In the genomic region with DNA sequence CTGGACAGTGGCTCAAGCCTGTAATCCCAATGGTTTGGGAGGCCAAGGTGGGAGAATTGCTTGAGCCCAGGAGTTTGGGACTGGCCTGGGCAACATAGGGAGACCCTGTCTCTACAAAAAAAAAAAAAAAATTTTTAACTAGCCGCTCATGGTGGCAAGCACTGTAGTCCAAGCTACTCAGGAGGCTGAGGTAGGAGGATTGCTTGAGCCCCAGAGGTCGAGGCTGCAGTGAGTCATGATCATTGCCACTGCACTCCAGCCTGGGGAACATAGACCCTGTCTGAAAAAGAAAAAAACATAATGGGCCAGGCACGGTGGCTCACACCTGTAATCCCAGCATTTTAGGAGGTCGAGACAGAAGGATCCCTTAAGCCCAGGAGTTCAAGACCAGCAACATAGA, we compare ENCODE assay signal across 16 cellular contexts. TPM values are rescaled to one million over a fixed set of nuclear protein-coding genes. Genes with fewer than 3 reads are reported as not detected.
A peak's percentile ranks its signal among the peaks of the same experiment; 100 is the strongest.
DNase-seq lines count a peak whose midpoint lies in the region; ATAC-seq and TF ChIP-seq lines count a peak whose summit lies in the region.
"Had no signal": no experiment of that assay in that cellular context is flagged by ENCODE, and none has a peak within 500 bp of the region (broad histone marks: within the 10 kb centered on the region; RNA-seq: fewer than 3 reads in every experiment).

No MANE protein-coding gene starts in this region.

- peaks cover 18% of the 10 kb centered on the region for H3K36me3 Mint-ChIP-seq in glutamatergic neuron (ENCODE audit: unreplicated experiment)
- no peaks in the 10 kb centered on the region for H3K36me3 Mint-ChIP-seq in CD14-positive monocyte

- peaks cover 4% of the 10 kb centered on the region for H3K9me3 Mint-ChIP-seq in glutamatergic neuron (ENCODE audit: unreplicated experiment)
- peaks cover 13 to 27% (median 20%) of the 10 kb centered on the region in 7 donors for H3K9me3 Mint-ChIP-seq in CD14-positive monocyte

- no peak overlapping the region for H3K27ac ChIP-seq in right atrium auricular region
- peak overlapping the region; percentile 71 for H3K27ac ChIP-seq in WERI-Rb-1

- ATAC-seq in Right ventricle myocardium inferior, result no peak
- no peak for ATAC-seq in sciatic nerve
- ATAC-seq: CD8-positive, alpha-beta T cell had no signal

- H3K4me3 Mint-ChIP-seq in glutamatergic neuron (ENCODE audit: unreplicated experiment) (no peak overlapping the region), CD14-positive monocyte (no peak overlapping the region)
- H3K4me3 Mint-ChIP-seq: CD4-positive, CD25-positive, alpha-beta regulatory T cell; CD8-positive, alpha-beta T cell; HFFc6 had no signal

- intact Hi-C loops in Right ventricle myocardium inferior (cut with DNase I) (no loop called here), sciatic nerve (cut with DNase I) (no loop called here), CD14-positive monocyte (cut with micrococcal nuclease) (no loop called here)

- peak overlapping the region; percentile 50 for H3K27ac Mint-ChIP-seq in glutamatergic neuron (ENCODE audit: unreplicated experiment)
- no peak overlapping the region for H3K27ac Mint-ChIP-seq in CD14-positive monocyte
- H3K27ac Mint-ChIP-seq: CD4-positive, CD25-positive, alpha-beta regulatory T cell; CD8-positive, alpha-beta T cell; HFFc6 had no signal

- H3K36me3 ChIP-seq in right atrium auricular region (no peaks in the 10 kb centered on the region), WERI-Rb-1 (no peaks in the 10 kb centered on the region; the same call in 1 of the 2 replicates)
- H3K36me3 ChIP-seq: HAP-1 had no signal

- DNase-seq in right atrium auricular region (ENCODE audit: low spot score), result peak; percentile 11
- DNase-seq in Right ventricle myocardium inferior (ENCODE audit: missing footprints), result no peak
- DNase-seq in WERI-Rb-1, result no peak
- DNase-seq in glutamatergic neuron, result no peak
- peak; percentile 15 for DNase-seq in sciatic nerve (ENCODE audit: low spot score)
- DNase-seq in CD14-positive monocyte (ENCODE audit: low spot score), result no peak
- no peak for DNase-seq in activated CD4-positive, alpha-beta T cell treated with anti-CD3 and anti-CD28 coated beads for 1 hour
- DNase-seq: C1 segment of cervical spinal cord; Caco-2; CD4-positive, CD25-positive, alpha-beta regulatory T cell; CD8-positive, alpha-beta T cell; DMS153; DND-41; GOT3; HFFc6 had no signal

- H3K27me3 Mint-ChIP-seq in glutamatergic neuron (ENCODE audit: unreplicated experiment), result peaks cover 3% of the 10 kb centered on the region
- H3K27me3 Mint-ChIP-seq in CD14-positive monocyte (ENCODE audit: low read depth in 3 of 3), result peaks cover 2 to 7% (median 3%) of the 10 kb centered on the region in 3 donors

- H3K4me3 ChIP-seq in right atrium auricular region, result no peak overlapping the region
- no peak overlapping the region for H3K4me3 ChIP-seq in WERI-Rb-1 (ENCODE audit: low read depth, low read length)
- H3K4me3 ChIP-seq: HAP-1 had no signal

- peaks cover 0 to 3% of the 10 kb centered on the region in 2 donors for H3K4me1 ChIP-seq in right atrium auricular region
- H3K4me1 ChIP-seq: Caco-2, HAP-1 had no signal

- H3K4me1 Mint-ChIP-seq in glutamatergic neuron (ENCODE audit: low read depth, unreplicated experiment) (peaks cover 4% of the 10 kb centered on the region), CD14-positive monocyte (peaks cover 5% of the 10 kb centered on the region)

- no peak for TF ChIP-seq CTCF in right atrium auricular region (IDR thresholded peaks at IDR 0.05)
- no peak for TF ChIP-seq CTCF in WERI-Rb-1 (IDR thresholded peaks at IDR 0.05; ENCODE audit: low read depth, low read length)
- no peak for TF ChIP-seq CTCF in glutamatergic neuron (IDR thresholded peaks at IDR 0.05; ENCODE audit: partially characterized antibody, unreplicated experiment)
- TF ChIP-seq CTCF in CD14-positive monocyte (IDR thresholded peaks at IDR 0.05), result no peak

- H3K27me3 ChIP-seq in right atrium auricular region (no peaks in the 10 kb centered on the region), WERI-Rb-1 (ENCODE audit: insufficient read depth, low read depth, severe bottlenecking) (no peaks in the 10 kb centered on the region)

- H3K9me3 ChIP-seq in right atrium auricular region (no peaks in the 10 kb centered on the region), WERI-Rb-1 (ENCODE audit: severe bottlenecking) (peaks cover 7% of the 10 kb centered on the region)
- H3K9me3 ChIP-seq: HAP-1 had no signal

RNA-seq across cellular contexts. Expression of a gene that starts 5.3 kb away (rescaled TPM):
- total RNA-seq in right atrium auricular region (10 to 100 TPM in 1 of 2 donors, 1 to 10 TPM in 1; 8.7 to 12.5 TPM), Right ventricle myocardium inferior (7.7 TPM), glutamatergic neuron (ENCODE audit: unreplicated experiment) (58.7 TPM), sciatic nerve (9.9 TPM)
- polyA plus RNA-seq in CD14-positive monocyte, result 1 to 10 TPM; 3.3 to 5.8 TPM

RNA-seq across cellular contexts. Expression of a gene that starts 23.6 kb away (rescaled TPM):
- under 1 TPM in 1 of 2 donors, not detected in 1; 0.24 TPM for total RNA-seq in right atrium auricular region
- 1.2 TPM for total RNA-seq in Right ventricle myocardium inferior
- total RNA-seq in glutamatergic neuron (ENCODE audit: unreplicated experiment), result 13.4 TPM
- total RNA-seq in sciatic nerve, result 2.9 TPM
- not detected for polyA plus RNA-seq in CD14-positive monocyte
- total RNA-seq: CD4-positive, CD25-positive, alpha-beta regulatory T cell had no signal

RNA-seq across cellular contexts. Expression of a gene that starts 49.6 kb away (rescaled TPM):
- 10 to 100 TPM; 31.4 to 36.6 TPM for total RNA-seq in right atrium auricular region
- total RNA-seq in Right ventricle myocardium inferior, result 61.0 TPM
- total RNA-seq in glutamatergic neuron (ENCODE audit: unreplicated experiment), result 390 TPM
- total RNA-seq in sciatic nerve, result 111 TPM
- polyA plus RNA-seq in CD14-positive monocyte, result 1 to 10 TPM; 4.1 to 4.9 TPM

Comparison
In these comparisons a context has a peak if more than half of its experiments do, and no peak if none do; other contexts are left out.
1. DNase-seq: peak in right atrium auricular region (single experiment) and sciatic nerve (single experiment); none in Right ventricle myocardium inferior (single experiment), WERI-Rb-1 (single experiment), glutamatergic neuron (single experiment), CD14-positive monocyte (single experiment) and activated CD4-positive, alpha-beta T cell treated with anti-CD3 and anti-CD28 coated beads for 1 hour (single experiment).